Comparison of ENCODE assay signal across 23 cellular contexts in genomic region chr3:46492890-46493547, GRCh38. TPM values are rescaled to one million over a fixed set of nuclear protein-coding genes. Genes with fewer than 3 reads are reported as not detected.
DNase-seq lines count a peak whose midpoint lies in the region; ATAC-seq, FAIRE-seq and TF ChIP-seq lines count a peak whose summit lies in the region.
"Had no signal": no experiment of that assay in that cellular context is flagged by ENCODE, and none has a peak within 500 bp of the region (broad histone marks: within the 10 kb centered on the region; RNA-seq: fewer than 3 reads in every experiment).

No MANE protein-coding gene starts in this region.

- no peak overlapping the region for H3K4me3 ChIP-seq in right atrium auricular region
- H3K4me3 ChIP-seq in left ventricle myocardium inferior: no peak overlapping the region
- H3K4me3 ChIP-seq: SK-N-MC had no signal

- H3K36me3 ChIP-seq in right atrium auricular region (no peaks in the 10 kb centered on the region), left ventricle myocardium inferior (no peaks in the 10 kb centered on the region)

- H3K27me3 ChIP-seq in right atrium auricular region: no peaks in the 10 kb centered on the region
- H3K27me3 ChIP-seq in left ventricle myocardium inferior (ENCODE audit: low read depth): no peaks in the 10 kb centered on the region

- intact Hi-C loops in left ventricle myocardium inferior (cut with micrococcal nuclease): no loop called here

- no peak for TF ChIP-seq POLR2A in GM12891 (IDR thresholded peaks at IDR 0.05; ENCODE audit: low read depth, low read length)

- H3K27me3 Mint-ChIP-seq in T-helper 17 cell (no peaks in the 10 kb centered on the region), nephron progenitor cell (ENCODE audit: low read depth, poor library complexity) (peaks cover 3% of the 10 kb centered on the region)

- H3K27ac Mint-ChIP-seq in T-helper 17 cell (peak overlapping the region; percentile 53), nephron progenitor cell (no peak overlapping the region)
- H3K27ac Mint-ChIP-seq: CD14-positive monocyte had no signal

- peak; percentile 61 for FAIRE-seq in GM12891 (lab: Jason Lieb, UNC)

- no peaks in the 10 kb centered on the region for H3K36me3 Mint-ChIP-seq in T-helper 17 cell (ENCODE audit: low read depth)
- H3K36me3 Mint-ChIP-seq in nephron progenitor cell (ENCODE audit: low read depth): no peaks in the 10 kb centered on the region
- H3K36me3 Mint-ChIP-seq: CD14-positive monocyte had no signal

- no peak overlapping the region for H3K4me3 Mint-ChIP-seq in T-helper 17 cell
- no peak overlapping the region for H3K4me3 Mint-ChIP-seq in nephron progenitor cell
- H3K4me3 Mint-ChIP-seq: CD14-positive monocyte had no signal

- H3K27ac ChIP-seq in right atrium auricular region (no peak overlapping the region), left ventricle myocardium inferior (replicated peaks) (no peak overlapping the region)
- H3K27ac ChIP-seq: SK-N-MC had no signal

- H3K4me1 Mint-ChIP-seq in T-helper 17 cell (peaks cover 9% of the 10 kb centered on the region), nephron progenitor cell (peaks cover 16% of the 10 kb centered on the region)

- ATAC-seq in T-helper 17 cell (no peak), HG02870 (IDR thresholded peaks at IDR 0.05; ENCODE audit: unreplicated experiment) (no peak)
- ATAC-seq: HCT116 had no signal

- H3K9me3 Mint-ChIP-seq in nephron progenitor cell: peaks cover 24% of the 10 kb centered on the region

- H3K4me1 ChIP-seq in right atrium auricular region: peaks cover 0 to 13% of the 10 kb centered on the region in 2 donors
- peaks cover 41% of the 10 kb centered on the region for H3K4me1 ChIP-seq in left ventricle myocardium inferior

- DNase-seq in right atrium auricular region (ENCODE audit: low spot score): peak; percentile 7
- DNase-seq in left ventricle myocardium inferior: no peak
- no peak for DNase-seq in GM12891 (ENCODE audit: insufficient read length, low spot score)
- DNase-seq in T-helper 17 cell: no peak
- no peak for DNase-seq in nephron progenitor cell
- no peak for DNase-seq in SW 1271 (lab: John Stamatoyannopoulos, UW)
- DNase-seq: Caco-2; GDM1; GOT3; KG1; MV-4-11; NCI-H187 treated with DMSO at 0.1 percent for 48 hours; NCI-H446; NCI-H526 treated with DMSO at 0.1 percent for 48 hours; NK-92 treated with Interleukin-12 subunit alpha and Interleukin-12 subunit beta, amount 100 ng/mL, for 24 hours; SHP77; T-helper 1 cell had no signal

- H3K9me3 ChIP-seq in right atrium auricular region: no peaks in the 10 kb centered on the region
- H3K9me3 ChIP-seq in left ventricle myocardium inferior (replicated peaks): no peaks in the 10 kb centered on the region
- no peaks in the 10 kb centered on the region for H3K9me3 ChIP-seq in T-helper 17 cell (ENCODE audit: control insufficient read depth, low read length, poor library complexity, severe bottlenecking)
- H3K9me3 ChIP-seq: Caco-2 had no signal

- TF ChIP-seq CTCF in right atrium auricular region (IDR thresholded peaks at IDR 0.05): no peak
- TF ChIP-seq CTCF in left ventricle myocardium inferior (IDR thresholded peaks at IDR 0.05; ENCODE audit: borderline replicate concordance): no peak
- TF ChIP-seq CTCF in nephron progenitor cell (IDR thresholded peaks at IDR 0.05): no peak

TF ChIP-seq in GM12891, 5 proteins besides CTCF, POLR2A, EP300 and RAD21:
- TF ChIP-seq TAF1 (IDR thresholded peaks at IDR 0.05; ENCODE audit: low read depth, low read length) (no peak), SPI1 (IDR thresholded peaks at IDR 0.05; ENCODE audit: low read depth, low read length) (no peak), POLR2AphosphoS5 (IDR thresholded peaks at IDR 0.05; ENCODE audit: low read depth, low read length) (no peak), POU2F2 (IDR thresholded peaks at IDR 0.05; ENCODE audit: low read depth, low read length) (no peak), PAX5 (IDR thresholded peaks at IDR 0.05; ENCODE audit: insufficient read depth, low read length, severe bottlenecking) (no peak)

RNA-seq across cellular contexts. Expression of gene RTP3, which starts 4.8 kb away (rescaled TPM):
- total RNA-seq in right atrium auricular region (not detected), left ventricle myocardium inferior (not detected), T-helper 17 cell (not detected)
- polyA plus RNA-seq in GM12891 (2012; ENCODE audit: low read depth, missing spikeins): not detected
- total RNA-seq: Caco-2, Daoy, RPMI7951 had no signal
- polyA plus RNA-seq: CD14-positive monocyte had no signal

RNA-seq across cellular contexts. Expression of gene LTF, which starts 28.3 kb away (rescaled TPM):
- total RNA-seq in right atrium auricular region: 1 to 10 TPM in 1 of 2 donors, under 1 TPM in 1; 0.51 to 1.8 TPM
- 2.7 TPM for total RNA-seq in left ventricle myocardium inferior
- not detected for polyA plus RNA-seq in GM12891 (2012; ENCODE audit: low read depth, missing spikeins)
- total RNA-seq in T-helper 17 cell: not detected
- total RNA-seq: Caco-2, Daoy had no signal
- polyA plus RNA-seq: CD14-positive monocyte had no signal
